Comparison of ENCODE assay signal across 1 cellular context in genomic region chr7:84674236-84674913, GRCh38.
TF ChIP-seq lines count a peak whose summit lies in the region.

No MANE protein-coding gene starts in this region.

TF ChIP-seq in H1, 55 proteins besides CTCF, POLR2A, EP300 and RAD21 (continued from another document):
- TF ChIP-seq E2F6 (IDR thresholded peaks at IDR 0.05) = no peak
- TF ChIP-seq HDAC6 (IDR thresholded peaks at IDR 0.05; ENCODE audit: low read depth, low read length) = no peak
- TF ChIP-seq MAX (IDR thresholded peaks at IDR 0.05) = no peak
- no peak for TF ChIP-seq BACH1 (IDR thresholded peaks at IDR 0.05; ENCODE audit: low read length)
- TF ChIP-seq HDAC2 (IDR thresholded peaks at IDR 0.05; ENCODE audit: borderline replicate concordance in 1 of 2, low read depth in 2 of 2, low read length in 2 of 2) = no peak
- no peak for TF ChIP-seq SIN3A (conservative IDR thresholded peaks at IDR 0.05 in 1 of 2, IDR thresholded peaks at IDR 0.05 in 1 of 2; ENCODE audit: low read depth in 1 of 2, low read length in 2 of 2)
- no peak for TF ChIP-seq BRCA1 (IDR thresholded peaks at IDR 0.05; ENCODE audit: low read depth, low read length)
- TF ChIP-seq CBX8 (IDR thresholded peaks at IDR 0.05; ENCODE audit: borderline replicate concordance, low read depth, low read length) = no peak
- TF ChIP-seq ATF3 (IDR thresholded peaks at IDR 0.05; ENCODE audit: insufficient read depth, low read depth, low read length) = no peak
- no peak for TF ChIP-seq ZNF274 (IDR thresholded peaks at IDR 0.05; ENCODE audit: borderline replicate concordance, extremely low read depth, low read length)
- no peak for TF ChIP-seq CEBPB (IDR thresholded peaks at IDR 0.05; ENCODE audit: low read depth, low read length)
- no peak for TF ChIP-seq TEAD4 (IDR thresholded peaks at IDR 0.05; ENCODE audit: low read depth, low read length)
- TF ChIP-seq TAF7 (optimal IDR thresholded peaks at IDR 0.05; ENCODE audit: borderline replicate concordance, low read depth, low read length) = no peak
TF ChIP-seq in H1: peak in this region for 0.
